In genomic region chr20:62524486-62524885, GRCh38 we compare ENCODE assay signal across 19 cellular contexts. TPM values are rescaled to one million over a fixed set of nuclear protein-coding genes. Genes with fewer than 3 reads are reported as not detected.
DNase-seq lines count a peak whose midpoint lies in the region; TF ChIP-seq lines count a peak whose summit lies in the region.
"Had no signal": no experiment of that assay in that cellular context is flagged by ENCODE, and none has a peak within 500 bp of the region (broad histone marks: within the 10 kb centered on the region; RNA-seq: fewer than 3 reads in every experiment).

No MANE protein-coding gene starts in this region.

- peaks cover 0 to 43% (median 0%) of the 10 kb centered on the region in 3 experiments for H3K27me3 ChIP-seq in neuronal stem cell (ENCODE audit: control insufficient read depth in 3 of 3, insufficient read depth in 3 of 3, low read depth in 1 of 3, low read length in 3 of 3)
- H3K27me3 ChIP-seq: BE2C, thyroid gland had no signal

- DNase-seq in T-helper 1 cell (no peak), OCI-M1 (lab: John Stamatoyannopoulos, UW) (peak; percentile 41), fibroblast of the aortic adventitia (ENCODE audit: low read depth) (peak; percentile 27), neuronal stem cell (ENCODE audit: low spot score) (no peak), caudate nucleus (lab: John Stamatoyannopoulos, UW) (no peak), HPDE6-E6E7 (ENCODE audit: extremely low spot score) (no peak), NOMO-1 (lab: John Stamatoyannopoulos, UW; ENCODE audit: unreplicated experiment in 2 of 2) (no peak)
- DNase-seq: anterior cingulate cortex, BE2C, DMS53, midbrain, NCI-H526, SIG-M5, thyroid gland had no signal

- H2BK120ac ChIP-seq in neuronal stem cell (ENCODE audit: low read depth, low read length), result peak overlapping the region; percentile 1

- no peak overlapping the region for H4K8ac ChIP-seq in neuronal stem cell (ENCODE audit: low read depth, low read length)

- H3K4ac ChIP-seq in neuronal stem cell (ENCODE audit: low read length), result no peak overlapping the region

- no peak overlapping the region for H2BK12ac ChIP-seq in neuronal stem cell (ENCODE audit: low read length)

- peak overlapping the region; percentile 86 for H3K9ac ChIP-seq in neuronal stem cell (ENCODE audit: low read depth, low read length, poor library complexity)

- peak overlapping the region; percentile 17 for H3K4me3 Mint-ChIP-seq in T-helper 1 cell treated with Interleukin-12 subunit alpha and Interleukin-12 subunit beta and Interleukin-4 antibody, amounts not matched to agents 30 μg/mL and 1 μg/mL, for 36 hours
- H3K4me3 Mint-ChIP-seq: activated CD4-positive, alpha-beta T cell treated with anti-CD3 and anti-CD28 coated beads for 36 hours; stimulated activated memory B cell treated with anti-CD40 and anti-IgM and Interleukin-4, amounts not matched to agents 10 μg/mL and 1 μg/mL and 100 μg/mL, for 72 hours had no signal

- H3K27me3 Mint-ChIP-seq in T-helper 1 cell treated with Interleukin-12 subunit alpha and Interleukin-12 subunit beta and Interleukin-4 antibody, amounts not matched to agents 30 μg/mL and 1 μg/mL, for 36 hours (ENCODE audit: low read depth), result peaks cover 11% of the 10 kb centered on the region

- H3K36me3 Mint-ChIP-seq in T-helper 1 cell treated with Interleukin-12 subunit alpha and Interleukin-12 subunit beta and Interleukin-4 antibody, amounts not matched to agents 30 μg/mL and 1 μg/mL, for 36 hours (ENCODE audit: low read depth), result no peaks in the 10 kb centered on the region
- H3K36me3 Mint-ChIP-seq: stimulated activated memory B cell treated with anti-CD40 and anti-IgM and Interleukin-4, amounts not matched to agents 10 μg/mL and 1 μg/mL and 100 μg/mL, for 72 hours had no signal

- H3K9me3 Mint-ChIP-seq in T-helper 1 cell treated with Interleukin-12 subunit alpha and Interleukin-12 subunit beta and Interleukin-4 antibody, amounts not matched to agents 30 μg/mL and 1 μg/mL, for 36 hours, result no peaks in the 10 kb centered on the region
- H3K9me3 Mint-ChIP-seq: stimulated activated memory B cell treated with anti-CD40 and anti-IgM and Interleukin-4, amounts not matched to agents 10 μg/mL and 1 μg/mL and 100 μg/mL, for 72 hours had no signal

- peak overlapping the region; percentile 94 for H3K18ac ChIP-seq in neuronal stem cell (ENCODE audit: low read length)

- no peak overlapping the region for H3K14ac ChIP-seq in neuronal stem cell (ENCODE audit: low read length)

- peaks cover 9% of the 10 kb centered on the region for H3K4me1 Mint-ChIP-seq in T-helper 1 cell treated with Interleukin-12 subunit alpha and Interleukin-12 subunit beta and Interleukin-4 antibody, amounts not matched to agents 30 μg/mL and 1 μg/mL, for 36 hours (ENCODE audit: low read depth)

- no peak for TF ChIP-seq CTCF in fibroblast of the aortic adventitia (IDR thresholded peaks at IDR 0.05; ENCODE audit: insufficient read depth, low read length)

- H3K4me2 ChIP-seq in neuronal stem cell (ENCODE audit: insufficient read depth, low read length, poor library complexity, severe bottlenecking), result peak overlapping the region; percentile 25

- peaks cover 6 to 8% of the 10 kb centered on the region in 2 donors for H3K4me1 ChIP-seq in neuronal stem cell (ENCODE audit: control insufficient read depth in 2 of 2, insufficient read depth in 1 of 2, low read depth in 1 of 2, low read length in 2 of 2)
- H3K4me1 ChIP-seq: BE2C, thyroid gland had no signal

- no peaks in the 10 kb centered on the region for H3K79me1 ChIP-seq in neuronal stem cell (ENCODE audit: low read depth, low read length)

- no peak overlapping the region for H2AK5ac ChIP-seq in neuronal stem cell (ENCODE audit: low read depth, low read length)

- H3K36me3 ChIP-seq in neuronal stem cell (replicated peaks in 1 of 2; ENCODE audit: control insufficient read depth in 2 of 2, insufficient read depth in 2 of 2, low read length in 2 of 2), result no peaks in the 10 kb centered on the region
- H3K36me3 ChIP-seq: BE2C, neutrophil, thyroid gland had no signal

- H3K27ac ChIP-seq in neuronal stem cell (replicated peaks; ENCODE audit: low read length) (no peak overlapping the region), caudate nucleus (ENCODE audit: low read depth, low read length) (no peak overlapping the region)
- H3K27ac ChIP-seq: neutrophil, thyroid gland had no signal

- no peak overlapping the region for H3K27ac Mint-ChIP-seq in T-helper 1 cell treated with Interleukin-12 subunit alpha and Interleukin-12 subunit beta and Interleukin-4 antibody, amounts not matched to agents 30 μg/mL and 1 μg/mL, for 36 hours
- H3K27ac Mint-ChIP-seq: stimulated activated memory B cell treated with anti-CD40 and anti-IgM and Interleukin-4, amounts not matched to agents 10 μg/mL and 1 μg/mL and 100 μg/mL, for 72 hours had no signal

- no peak overlapping the region for H3K23ac ChIP-seq in neuronal stem cell (ENCODE audit: low read depth, low read length, poor library complexity)

- H3K9me3 ChIP-seq in neuronal stem cell (replicated peaks in 1 of 2; ENCODE audit: control insufficient read depth in 2 of 2, insufficient read depth in 1 of 2, low read depth in 1 of 2, low read length in 2 of 2), result peaks cover 0 to 2% of the 10 kb centered on the region in 2 donors
- H3K9me3 ChIP-seq: BE2C, neutrophil, thyroid gland had no signal

- H3K4me3 ChIP-seq in fibroblast of the aortic adventitia (ENCODE audit: low read depth, low read length) (no peak overlapping the region), neuronal stem cell (ENCODE audit: low read length in 2 of 2) (no peak overlapping the region)
- H3K4me3 ChIP-seq: thyroid gland had no signal

- H2BK15ac ChIP-seq in neuronal stem cell (ENCODE audit: low read length), result peak overlapping the region; percentile 67

- peak overlapping the region; percentile 28 for H2AFZ ChIP-seq in neuronal stem cell (ENCODE audit: low read length)

- no peak overlapping the region for H4K91ac ChIP-seq in neuronal stem cell (ENCODE audit: low read depth, low read length, poor library complexity)

- no peak overlapping the region for H2BK5ac ChIP-seq in neuronal stem cell (ENCODE audit: low read length)

- no CpG with 5 or more reads among the region's 7 CpGs for WGBS in neuronal stem cell (ENCODE audit: extremely low coverage in 2 of 2, insufficient read length in 2 of 2, insufficient replicate concordance in 1 of 2), 2 donors

RNA-seq across cellular contexts. Expression of gene GATA5, which starts 48.7 kb away (rescaled TPM):
- 0.08 TPM in 1 of 2 replicates, not detected in the other for total RNA-seq in fibroblast of the aortic adventitia (ENCODE audit: low replicate concordance)
- 0.08 TPM for polyA plus RNA-seq in neuronal stem cell (2013, experiment 1 of 2)
- polyA plus RNA-seq in neuronal stem cell (2013, experiment 2 of 2), result 0.11 TPM
- total RNA-seq: activated CD4-positive, alpha-beta T cell treated with anti-CD3 and anti-CD28 coated beads for 36 hours; esophagus mucosa had no signal

Comparison
In these comparisons a context has a peak if more than half of its experiments do, and no peak if none do; other contexts are left out.
1. DNase-seq: peak in OCI-M1 (single experiment) and fibroblast of the aortic adventitia (single experiment); none in T-helper 1 cell (0 of 5), neuronal stem cell (single experiment), caudate nucleus (0 of 61), HPDE6-E6E7 (single experiment) and NOMO-1 (0 of 2).